11 cellular contexts compared by ENCODE assay signal in the genomic region with DNA sequence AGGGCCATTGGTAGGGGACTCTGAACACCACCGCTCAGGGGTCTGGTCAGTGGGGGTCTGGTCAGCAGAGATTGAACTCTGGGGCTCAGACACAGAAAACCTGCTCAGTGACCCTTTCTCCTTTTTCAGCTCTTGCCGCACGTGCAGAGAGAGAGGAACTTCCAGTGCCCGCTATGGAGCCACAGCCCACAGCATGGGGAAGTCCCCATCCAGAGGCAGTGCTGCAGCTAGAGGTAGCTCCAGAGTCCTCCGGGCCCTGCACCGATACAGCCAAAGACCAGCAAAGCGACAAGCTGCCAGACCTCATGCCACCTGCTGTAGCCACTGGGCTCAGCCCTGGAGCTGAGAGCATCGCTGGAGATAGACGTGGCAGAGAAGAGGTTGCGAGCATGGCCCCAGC. TPM values are rescaled to one million over a fixed set of nuclear protein-coding genes. Genes with fewer than 3 reads are reported as not detected.
A peak's percentile ranks its signal among the peaks of the same experiment; 100 is the strongest.
DNase-seq lines count a peak whose midpoint lies in the region; ATAC-seq and FAIRE-seq lines count a peak whose summit lies in the region.
"Not testable (repeated sequence)": the region's sequence is repeated elsewhere in the genome, so short reads cannot be mapped to it uniquely, and the experiment has no call there.
"Had no signal": no experiment of that assay in that cellular context is flagged by ENCODE, and none has a peak within 500 bp of the region (broad histone marks: within the 10 kb centered on the region; RNA-seq: fewer than 3 reads in every experiment).

No MANE protein-coding gene starts in this region.

- POLR2A ChIA-PET in naive thymus-derived CD8-positive, alpha-beta T cell (lab: Charles Lee), result not testable (repeated sequence)

- not testable (repeated sequence) for DNase-seq in HTR-8/SVneo (ENCODE audit: insufficient read length, low spot score); memory B cell (ENCODE audit: low spot score in 2 of 2); naive thymus-derived CD8-positive, alpha-beta T cell; stimulated activated naive CD8-positive, alpha-beta T cell treated with anti-CD3 and anti-CD28 coated beads, Interleukin-15, amount 100 ng/mL, for 72 hours

- peak; percentile 51 to 58 for ATAC-seq in activated CD4-positive, CD25-positive, alpha-beta regulatory T cell treated with anti-CD3 and anti-CD28 coated beads, Interleukin-2, amount 50 U/mL, for 24 hours
- ATAC-seq in activated T-helper 17 cell treated with anti-CD3 and anti-CD28 coated beads, Interleukin-2, amount 50 U/mL, for 72 hours (replicated peaks), result peak; percentile 35
- ATAC-seq in esophagus mucosa, result peak; percentile 27
- peak; percentile 100 for ATAC-seq in memory B cell (ENCODE audit: low read depth)
- peak; percentile 64 to 79 for ATAC-seq in naive thymus-derived CD8-positive, alpha-beta T cell
- ATAC-seq in stimulated activated naive CD8-positive, alpha-beta T cell treated with anti-CD3 and anti-CD28 coated beads, Interleukin-15, amount 100 ng/mL, for 72 hours, result peak; percentile 76

- not testable (repeated sequence) for H3K36me3 Mint-ChIP-seq in activated T-helper 17 cell treated with anti-CD3 and anti-CD28 coated beads, Interleukin-2, amount 50 U/mL, for 72 hours (ENCODE audit: low read depth); memory B cell; naive thymus-derived CD8-positive, alpha-beta T cell

- H3K9ac ChIP-seq in BLaER1, result not testable (repeated sequence)

- H3K4me3 ChIP-seq in BLaER1, result not testable (repeated sequence)

- 0 out of 2 replicates have a peak overlapping the region, but pooled peaks have one; percentile 14 for H3K4me2 ChIP-seq in BLaER1

- not testable (repeated sequence) for H3K9me3 Mint-ChIP-seq in activated T-helper 17 cell treated with anti-CD3 and anti-CD28 coated beads, Interleukin-2, amount 50 U/mL, for 72 hours; memory B cell; naive thymus-derived CD8-positive, alpha-beta T cell; stimulated activated naive CD8-positive, alpha-beta T cell treated with anti-CD3 and anti-CD28 coated beads, Interleukin-15, amount 100 ng/mL, for 72 hours

- H3K4me3 Mint-ChIP-seq in activated T-helper 17 cell treated with anti-CD3 and anti-CD28 coated beads, Interleukin-2, amount 50 U/mL, for 72 hours; memory B cell; naive thymus-derived CD8-positive, alpha-beta T cell; stimulated activated naive CD8-positive, alpha-beta T cell treated with anti-CD3 and anti-CD28 coated beads, Interleukin-15, amount 100 ng/mL, for 72 hours: not testable (repeated sequence)

- peak; percentile 9 for FAIRE-seq in HTR-8/SVneo (lab: Jason Lieb, UNC)

- H3K36me3 ChIP-seq in BLaER1, result not testable (repeated sequence)

- H3K27me3 Mint-ChIP-seq in activated T-helper 17 cell treated with anti-CD3 and anti-CD28 coated beads, Interleukin-2, amount 50 U/mL, for 72 hours; memory B cell; naive thymus-derived CD8-positive, alpha-beta T cell; stimulated activated naive CD8-positive, alpha-beta T cell treated with anti-CD3 and anti-CD28 coated beads, Interleukin-15, amount 100 ng/mL, for 72 hours: not testable (repeated sequence)

- H3K27me3 ChIP-seq in BLaER1, result not testable (repeated sequence)

- H3K27ac Mint-ChIP-seq in activated T-helper 17 cell treated with anti-CD3 and anti-CD28 coated beads, Interleukin-2, amount 50 U/mL, for 72 hours; memory B cell; naive thymus-derived CD8-positive, alpha-beta T cell; stimulated activated naive CD8-positive, alpha-beta T cell treated with anti-CD3 and anti-CD28 coated beads, Interleukin-15, amount 100 ng/mL, for 72 hours: not testable (repeated sequence)

- not testable (repeated sequence) for H3K9me3 ChIP-seq in BLaER1

- peaks cover 23% of the 10 kb centered on the region for H3K4me1 ChIP-seq in BLaER1

- not testable (repeated sequence) for H4K20me1 ChIP-seq in BLaER1

- not testable (repeated sequence) for H3K4me1 Mint-ChIP-seq in activated T-helper 17 cell treated with anti-CD3 and anti-CD28 coated beads, Interleukin-2, amount 50 U/mL, for 72 hours; memory B cell; naive thymus-derived CD8-positive, alpha-beta T cell; stimulated activated naive CD8-positive, alpha-beta T cell treated with anti-CD3 and anti-CD28 coated beads, Interleukin-15, amount 100 ng/mL, for 72 hours

- not testable (repeated sequence) for H3K27ac ChIP-seq in BLaER1

RNA-seq across cellular contexts. Expression of gene EVPLL, which starts 11.2 kb away (rescaled TPM):
- not detected for total RNA-seq in activated T-helper 17 cell treated with anti-CD3 and anti-CD28 coated beads, Interleukin-2, amount 50 U/mL, for 72 hours
- 5.3 TPM for total RNA-seq in esophagus mucosa
- total RNA-seq in naive thymus-derived CD8-positive, alpha-beta T cell, result not detected
- under 1 TPM in 1 of 3 donors, not detected in 2; 0.08 TPM for polyA plus RNA-seq in naive thymus-derived CD8-positive, alpha-beta T cell
- total RNA-seq: Caco-2; CD8-positive, alpha-beta memory T cell; H1 had no signal
- polyA plus RNA-seq: CD8-positive, alpha-beta memory T cell had no signal

RNA-seq across cellular contexts. Expression of gene SHMT1, which starts 25.4 kb away (rescaled TPM):
- total RNA-seq in activated T-helper 17 cell treated with anti-CD3 and anti-CD28 coated beads, Interleukin-2, amount 50 U/mL, for 72 hours, result 10 to 100 TPM; 47.0 to 85.6 TPM
- total RNA-seq in esophagus mucosa, result 67.1 TPM
- total RNA-seq in naive thymus-derived CD8-positive, alpha-beta T cell, result 10 to 100 TPM; 17.1 to 20.1 TPM
- 10 to 100 TPM; 20.5 to 35.8 (median 35.7) TPM for polyA plus RNA-seq in naive thymus-derived CD8-positive, alpha-beta T cell

Comparison
In these comparisons a context has a peak if more than half of its experiments do, and no peak if none do; other contexts are left out.
1. ATAC-seq: peak in every context shown above with its lines; median percentile 100 in memory B cell; 76 in stimulated activated naive CD8-positive, alpha-beta T cell treated with anti-CD3 and anti-CD28 coated beads, Interleukin-15, amount 100 ng/mL, for 72 hours; 72 in naive thymus-derived CD8-positive, alpha-beta T cell; 54 in activated CD4-positive, CD25-positive, alpha-beta regulatory T cell treated with anti-CD3 and anti-CD28 coated beads, Interleukin-2, amount 50 U/mL, for 24 hours; 35 in activated T-helper 17 cell treated with anti-CD3 and anti-CD28 coated beads, Interleukin-2, amount 50 U/mL, for 72 hours; 27 in esophagus mucosa.